ENCODE assay signal across 1 cellular context in the genomic region with DNA sequence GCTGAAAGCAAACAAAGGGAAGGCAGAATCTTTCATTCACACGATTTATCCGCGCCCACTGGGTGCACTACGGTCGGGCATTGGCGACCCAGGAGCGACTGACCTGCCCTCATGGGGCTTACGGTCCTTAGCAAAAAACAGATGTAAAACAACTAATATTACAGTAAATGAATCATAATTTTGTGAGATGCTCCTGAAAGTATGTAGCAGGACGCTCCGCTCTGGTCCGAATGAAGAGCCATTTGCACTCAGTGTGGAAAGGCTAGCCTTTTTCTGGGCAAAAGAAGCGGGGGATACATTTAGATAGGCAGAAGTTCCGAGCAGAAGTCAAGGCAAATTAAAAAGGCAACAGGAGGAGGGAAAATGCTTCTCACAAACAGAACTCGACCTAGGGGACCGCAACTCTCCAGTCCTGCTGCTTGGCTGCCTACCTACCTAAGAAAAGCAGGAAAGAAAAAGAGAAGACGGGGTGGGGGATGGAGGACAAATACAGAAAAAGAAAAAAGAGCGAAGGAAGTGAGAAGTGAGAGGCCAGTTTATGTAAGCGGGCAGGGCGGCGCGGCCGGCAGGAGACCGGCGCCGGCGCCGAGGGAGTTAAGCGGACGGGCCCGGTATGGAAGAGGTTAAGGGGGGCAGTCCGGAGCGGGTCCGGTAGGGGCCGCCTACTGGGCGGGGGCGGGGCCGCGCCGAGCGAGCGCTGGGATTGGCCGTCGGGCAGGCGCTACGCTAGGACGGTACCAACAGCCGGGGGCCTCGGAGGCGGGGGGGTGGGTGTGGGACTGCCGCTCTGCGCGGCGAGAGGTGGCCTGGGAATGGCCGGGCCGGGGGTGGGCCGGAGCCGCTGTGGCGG.
TF ChIP-seq lines count a peak whose summit lies in the region.

FAM20B (plus strand) TSS at position 770 of the 850 bp plus-strand sequence. CDS start 17,954 bp downstream, outside the sequence.

TF ChIP-seq in HEK293, 187 proteins besides CTCF, POLR2A, EP300 and RAD21 (continued from another document and continues in another):
- TF ChIP-seq TSHZ1 (tag by site-specific recombination; IDR thresholded peaks at IDR 0.05; ENCODE audit: borderline replicate concordance): no peak; the same call in 1 of the 2 replicates
- TF ChIP-seq SP2 (tag by site-specific recombination; IDR thresholded peaks at IDR 0.05): peak; percentile 82
- no peak for TF ChIP-seq HIC1 (tag by site-specific recombination; IDR thresholded peaks at IDR 0.05)
- no peak for TF ChIP-seq ZNF148 (tag by site-specific recombination; IDR thresholded peaks at IDR 0.05; ENCODE audit: borderline replicate concordance)
- no peak for TF ChIP-seq ZNF514 (tag by site-specific recombination; IDR thresholded peaks at IDR 0.05)
- 0 out of 2 replicates have a peak, but pooled peaks have one; percentile 20 for TF ChIP-seq SCRT1 (tag by site-specific recombination; IDR thresholded peaks at IDR 0.05; ENCODE audit: borderline replicate concordance)
- no peak for TF ChIP-seq ZNF549 (tag by site-specific recombination; IDR thresholded peaks at IDR 0.05)
- peak; percentile 92 for TF ChIP-seq ZBTB48 (tag by site-specific recombination; IDR thresholded peaks at IDR 0.05)
- peak; percentile 60 for TF ChIP-seq ZIC2 (tag by site-specific recombination; IDR thresholded peaks at IDR 0.05)
- TF ChIP-seq, protein P1, sequence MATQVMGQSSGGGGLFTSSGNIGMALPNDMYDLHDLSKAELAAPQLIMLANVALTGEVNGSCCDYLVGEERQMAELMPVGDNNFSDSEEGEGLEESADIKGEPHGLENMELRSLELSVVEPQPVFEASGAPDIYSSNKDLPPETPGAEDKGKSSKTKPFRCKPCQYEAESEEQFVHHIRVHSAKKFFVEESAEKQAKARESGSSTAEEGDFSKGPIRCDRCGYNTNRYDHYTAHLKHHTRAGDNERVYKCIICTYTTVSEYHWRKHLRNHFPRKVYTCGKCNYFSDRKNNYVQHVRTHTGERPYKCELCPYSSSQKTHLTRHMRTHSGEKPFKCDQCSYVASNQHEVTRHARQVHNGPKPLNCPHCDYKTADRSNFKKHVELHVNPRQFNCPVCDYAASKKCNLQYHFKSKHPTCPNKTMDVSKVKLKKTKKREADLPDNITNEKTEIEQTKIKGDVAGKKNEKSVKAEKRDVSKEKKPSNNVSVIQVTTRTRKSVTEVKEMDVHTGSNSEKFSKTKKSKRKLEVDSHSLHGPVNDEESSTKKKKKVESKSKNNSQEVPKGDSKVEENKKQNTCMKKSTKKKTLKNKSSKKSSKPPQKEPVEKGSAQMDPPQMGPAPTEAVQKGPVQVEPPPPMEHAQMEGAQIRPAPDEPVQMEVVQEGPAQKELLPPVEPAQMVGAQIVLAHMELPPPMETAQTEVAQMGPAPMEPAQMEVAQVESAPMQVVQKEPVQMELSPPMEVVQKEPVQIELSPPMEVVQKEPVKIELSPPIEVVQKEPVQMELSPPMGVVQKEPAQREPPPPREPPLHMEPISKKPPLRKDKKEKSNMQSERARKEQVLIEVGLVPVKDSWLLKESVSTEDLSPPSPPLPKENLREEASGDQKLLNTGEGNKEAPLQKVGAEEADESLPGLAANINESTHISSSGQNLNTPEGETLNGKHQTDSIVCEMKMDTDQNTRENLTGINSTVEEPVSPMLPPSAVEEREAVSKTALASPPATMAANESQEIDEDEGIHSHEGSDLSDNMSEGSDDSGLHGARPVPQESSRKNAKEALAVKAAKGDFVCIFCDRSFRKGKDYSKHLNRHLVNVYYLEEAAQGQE (tag by site-specific recombination; IDR thresholded peaks at IDR 0.05): peak; percentile 43; the same call in 1 of the 2 replicates
- TF ChIP-seq ZNF416 (tag by site-specific recombination; IDR thresholded peaks at IDR 0.05): no peak
- peak; percentile 89 for TF ChIP-seq SP3 (tag by site-specific recombination; IDR thresholded peaks at IDR 0.05)
- TF ChIP-seq ZBTB6 (tag by site-specific recombination; IDR thresholded peaks at IDR 0.05): 0 out of 2 replicates have a peak, but pooled peaks have one; percentile 26
- no peak for TF ChIP-seq ZNF24 (tag by site-specific recombination; IDR thresholded peaks at IDR 0.05)
- TF ChIP-seq ZNF274 (IDR thresholded peaks at IDR 0.05; ENCODE audit: low read length): no peak
- TF ChIP-seq ZNF274 (tag by site-specific recombination; IDR thresholded peaks at IDR 0.05; ENCODE audit: borderline replicate concordance): no peak
- 0 out of 2 replicates have a peak, but pooled peaks have one; percentile 34 for TF ChIP-seq ZNF629 (tag by site-specific recombination; IDR thresholded peaks at IDR 0.05)
- peak; percentile 97 for TF ChIP-seq ZFP69B (tag by site-specific recombination; IDR thresholded peaks at IDR 0.05)
- no peak for TF ChIP-seq ZNF138 (tag by site-specific recombination; IDR thresholded peaks at IDR 0.05; ENCODE audit: borderline replicate concordance)
- no peak for TF ChIP-seq ZNF174 (tag by site-specific recombination; IDR thresholded peaks at IDR 0.05)
- no peak for TF ChIP-seq TRIM28 (IDR thresholded peaks at IDR 0.05; ENCODE audit: borderline replicate concordance, low read length)
- TF ChIP-seq, protein P2, sequence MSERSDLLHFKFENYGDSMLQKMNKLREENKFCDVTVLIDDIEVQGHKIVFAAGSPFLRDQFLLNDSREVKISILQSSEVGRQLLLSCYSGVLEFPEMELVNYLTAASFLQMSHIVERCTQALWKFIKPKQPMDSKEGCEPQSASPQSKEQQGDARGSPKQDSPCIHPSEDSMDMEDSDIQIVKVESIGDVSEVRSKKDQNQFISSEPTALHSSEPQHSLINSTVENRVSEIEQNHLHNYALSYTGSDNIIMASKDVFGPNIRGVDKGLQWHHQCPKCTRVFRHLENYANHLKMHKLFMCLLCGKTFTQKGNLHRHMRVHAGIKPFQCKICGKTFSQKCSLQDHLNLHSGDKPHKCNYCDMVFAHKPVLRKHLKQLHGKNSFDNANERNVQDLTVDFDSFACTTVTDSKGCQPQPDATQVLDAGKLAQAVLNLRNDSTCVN (tag by site-specific recombination; optimal IDR thresholded peaks at IDR 0.05): no peak
- TF ChIP-seq MEIS1 (CRISPR knock-in tag; IDR thresholded peaks at IDR 0.05; ENCODE audit: borderline replicate concordance): no peak
- peak; percentile 85 for TF ChIP-seq KLF16 (tag by site-specific recombination; IDR thresholded peaks at IDR 0.05)
- TF ChIP-seq ZNF561 (tag by site-specific recombination; IDR thresholded peaks at IDR 0.05; ENCODE audit: borderline replicate concordance): no peak
- no peak for TF ChIP-seq ZNF248 (tag by site-specific recombination; IDR thresholded peaks at IDR 0.05)
- TF ChIP-seq ZNF157 (tag by site-specific recombination; IDR thresholded peaks at IDR 0.05): no peak
- TF ChIP-seq ZNF169 (tag by site-specific recombination; IDR thresholded peaks at IDR 0.05): no peak
- no peak for TF ChIP-seq ZNF701 (tag by site-specific recombination; IDR thresholded peaks at IDR 0.05)
- peak; percentile 63; the same call in 1 of the 2 replicates for TF ChIP-seq ZFHX2 (tag by site-specific recombination; conservative IDR thresholded peaks at IDR 0.05)
- no peak for TF ChIP-seq ZNF354C (tag by site-specific recombination; IDR thresholded peaks at IDR 0.05; ENCODE audit: borderline replicate concordance, low read depth)
- TF ChIP-seq ZNF214 (tag by site-specific recombination; IDR thresholded peaks at IDR 0.05; ENCODE audit: borderline replicate concordance): no peak
- TF ChIP-seq, protein P3, sequence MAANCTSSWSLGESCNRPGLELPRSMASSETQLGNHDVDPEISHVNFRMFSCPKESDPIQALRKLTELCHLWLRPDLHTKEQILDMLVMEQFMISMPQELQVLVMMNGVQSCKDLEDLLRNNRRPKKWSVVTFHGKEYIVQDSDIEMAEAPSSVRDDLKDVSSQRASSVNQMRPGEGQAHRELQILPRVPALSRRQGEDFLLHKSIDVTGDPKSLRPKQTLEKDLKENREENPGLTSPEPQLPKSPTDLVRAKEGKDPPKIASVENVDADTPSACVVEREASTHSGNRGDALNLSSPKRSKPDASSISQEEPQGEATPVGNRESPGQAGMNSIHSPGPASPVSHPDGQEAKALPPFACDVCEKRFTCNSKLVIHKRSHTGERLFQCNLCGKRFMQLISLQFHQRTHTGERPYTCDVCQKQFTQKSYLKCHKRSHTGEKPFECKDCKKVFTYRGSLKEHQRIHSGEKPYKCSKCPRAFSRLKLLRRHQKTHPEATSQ (tag by site-specific recombination; IDR thresholded peaks at IDR 0.05): 0 out of 2 replicates have a peak, but pooled peaks have one; percentile 26
- TF ChIP-seq ZXDB (tag by site-specific recombination; IDR thresholded peaks at IDR 0.05): peak; percentile 69
- TF ChIP-seq, protein P4, sequence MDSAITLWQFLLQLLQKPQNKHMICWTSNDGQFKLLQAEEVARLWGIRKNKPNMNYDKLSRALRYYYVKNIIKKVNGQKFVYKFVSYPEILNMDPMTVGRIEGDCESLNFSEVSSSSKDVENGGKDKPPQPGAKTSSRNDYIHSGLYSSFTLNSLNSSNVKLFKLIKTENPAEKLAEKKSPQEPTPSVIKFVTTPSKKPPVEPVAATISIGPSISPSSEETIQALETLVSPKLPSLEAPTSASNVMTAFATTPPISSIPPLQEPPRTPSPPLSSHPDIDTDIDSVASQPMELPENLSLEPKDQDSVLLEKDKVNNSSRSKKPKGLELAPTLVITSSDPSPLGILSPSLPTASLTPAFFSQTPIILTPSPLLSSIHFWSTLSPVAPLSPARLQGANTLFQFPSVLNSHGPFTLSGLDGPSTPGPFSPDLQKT (IDR thresholded peaks at IDR 0.05; ENCODE audit: borderline replicate concordance, low read depth, low read length): no peak
- TF ChIP-seq ZNF423 (tag by site-specific recombination; IDR thresholded peaks at IDR 0.05): no peak
- TF ChIP-seq ZNF704 (tag by site-specific recombination; IDR thresholded peaks at IDR 0.05): no peak
- no peak for TF ChIP-seq ZNF394 (tag by site-specific recombination; IDR thresholded peaks at IDR 0.05; ENCODE audit: borderline replicate concordance)
